ENCODE assay signal across 17 cellular contexts in the genomic region with DNA sequence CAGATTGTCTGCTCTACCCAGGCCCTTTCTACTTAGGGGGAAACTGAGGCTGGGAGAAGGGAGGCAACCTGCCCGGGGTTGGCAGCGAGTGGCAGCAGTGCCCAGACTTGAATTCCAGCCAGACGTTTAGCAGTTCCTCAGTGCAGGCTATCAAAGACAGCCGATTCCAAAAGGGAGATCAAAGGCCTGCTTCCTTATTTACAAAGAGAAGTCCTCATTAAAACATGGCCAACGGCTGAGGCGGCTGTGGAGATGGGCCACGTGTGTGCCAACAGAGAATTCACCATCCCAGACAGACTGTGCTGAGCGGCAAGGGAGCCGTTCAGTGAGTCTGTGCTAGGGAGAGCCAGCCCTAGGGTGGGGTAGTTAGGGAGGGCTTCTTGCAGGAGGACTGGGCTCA. TPM values are rescaled to one million over a fixed set of nuclear protein-coding genes. Genes with fewer than 3 reads are reported as not detected.
"Had no signal": no experiment of that assay in that cellular context is flagged by ENCODE, and none has a peak within 500 bp of the region (broad histone marks: within the 10 kb centered on the region; RNA-seq: fewer than 3 reads in every experiment).

No MANE protein-coding gene starts in this region.

- H3K4me3 Mint-ChIP-seq: activated CD8-positive, alpha-beta T cell treated with anti-CD3 and anti-CD28 coated beads for 36 hours; activated naive CD8-positive, alpha-beta T cell treated with anti-CD3 and anti-CD28 coated beads, Interleukin-2, amount 10 ng/mL, durations not matched to agents 7 days and 5 days; activated T-cell treated with anti-CD3 and anti-CD28 coated beads, Interleukin-2, amount 50 U/mL, for 72 hours; immature natural killer cell; natural killer cell had no signal

- H3K4me1 Mint-ChIP-seq: activated naive CD8-positive, alpha-beta T cell treated with anti-CD3 and anti-CD28 coated beads, Interleukin-2, amount 10 ng/mL, durations not matched to agents 7 days and 5 days; immature natural killer cell; natural killer cell had no signal

- H3K9me3 Mint-ChIP-seq: activated CD8-positive, alpha-beta T cell treated with anti-CD3 and anti-CD28 coated beads for 36 hours; activated naive CD8-positive, alpha-beta T cell treated with anti-CD3 and anti-CD28 coated beads, Interleukin-2, amount 10 ng/mL, durations not matched to agents 7 days and 5 days; activated T-cell treated with anti-CD3 and anti-CD28 coated beads, Interleukin-2, amount 50 U/mL, for 72 hours; immature natural killer cell; natural killer cell had no signal

- H3K27me3 Mint-ChIP-seq: activated naive CD8-positive, alpha-beta T cell treated with anti-CD3 and anti-CD28 coated beads, Interleukin-2, amount 10 ng/mL, durations not matched to agents 7 days and 5 days had no signal

- DNase-seq: activated CD8-positive, alpha-beta memory T cell treated with anti-CD3 and anti-CD28 coated beads, Interleukin-2, amount 50 U/mL, for 4 hours; activated CD8-positive, alpha-beta T cell treated with anti-CD3 and anti-CD28 coated beads for 36 hours; activated gamma-delta T cell treated with Interleukin-2 at 50 U/mL for 16 hours; activated naive CD8-positive, alpha-beta T cell treated with anti-CD3 and anti-CD28 coated beads, Interleukin-2, amount 10 ng/mL, durations not matched to agents 7 days and 5 days; activated T-cell treated with anti-CD3 and anti-CD28 coated beads, Interleukin-2, amount 50 U/mL, for 72 hours; anterior cingulate cortex; esophagus squamous epithelium; foreskin keratinocyte; immature natural killer cell; mammary epithelial cell; natural killer cell; occipital lobe; psoas muscle; stimulated activated CD4-positive, alpha-beta T cell treated with anti-CD3 and anti-CD28 coated beads, Interleukin-2, amount 100 ng/mL, for 48 hours; stimulated activated naive CD4-positive, alpha-beta T cell treated with Interleukin-2 at 50 U/mL for 16 hours; T-helper 9 cell; upper lobe of right lung had no signal

- H3K36me3 Mint-ChIP-seq: activated naive CD8-positive, alpha-beta T cell treated with anti-CD3 and anti-CD28 coated beads, Interleukin-2, amount 10 ng/mL, durations not matched to agents 7 days and 5 days; immature natural killer cell; natural killer cell had no signal

- H3K27ac Mint-ChIP-seq: activated CD8-positive, alpha-beta T cell treated with anti-CD3 and anti-CD28 coated beads for 36 hours; activated naive CD8-positive, alpha-beta T cell treated with anti-CD3 and anti-CD28 coated beads, Interleukin-2, amount 10 ng/mL, durations not matched to agents 7 days and 5 days; activated T-cell treated with anti-CD3 and anti-CD28 coated beads, Interleukin-2, amount 50 U/mL, for 72 hours; immature natural killer cell; natural killer cell had no signal

RNA-seq across cellular contexts. Expression of a gene that starts 27.7 kb away (rescaled TPM):
- total RNA-seq: activated CD8-positive, alpha-beta T cell treated with anti-CD3 and anti-CD28 coated beads for 36 hours; activated T-cell treated with anti-CD3 and anti-CD28 coated beads, Interleukin-2, amount 50 U/mL, for 72 hours; foreskin keratinocyte; mammary epithelial cell had no signal
- polyA plus RNA-seq: foreskin keratinocyte, immature natural killer cell, mammary epithelial cell had no signal

RNA-seq across cellular contexts. Expression of a gene that starts 29.9 kb away (rescaled TPM):
- polyA plus RNA-seq: immature natural killer cell had no signal

RNA-seq across cellular contexts. Expression of a gene that starts 37.3 kb away (rescaled TPM):
- total RNA-seq: activated CD8-positive, alpha-beta T cell treated with anti-CD3 and anti-CD28 coated beads for 36 hours; activated T-cell treated with anti-CD3 and anti-CD28 coated beads, Interleukin-2, amount 50 U/mL, for 72 hours; foreskin keratinocyte; mammary epithelial cell had no signal
- polyA plus RNA-seq: foreskin keratinocyte, immature natural killer cell, mammary epithelial cell had no signal

RNA-seq across cellular contexts. Expression of a gene that starts 44.3 kb away (rescaled TPM):
- total RNA-seq: activated CD8-positive, alpha-beta T cell treated with anti-CD3 and anti-CD28 coated beads for 36 hours; activated T-cell treated with anti-CD3 and anti-CD28 coated beads, Interleukin-2, amount 50 U/mL, for 72 hours; foreskin keratinocyte; mammary epithelial cell had no signal
- polyA plus RNA-seq: foreskin keratinocyte, immature natural killer cell, mammary epithelial cell had no signal
